11 cellular contexts compared by ENCODE assay signal in the genomic region with DNA sequence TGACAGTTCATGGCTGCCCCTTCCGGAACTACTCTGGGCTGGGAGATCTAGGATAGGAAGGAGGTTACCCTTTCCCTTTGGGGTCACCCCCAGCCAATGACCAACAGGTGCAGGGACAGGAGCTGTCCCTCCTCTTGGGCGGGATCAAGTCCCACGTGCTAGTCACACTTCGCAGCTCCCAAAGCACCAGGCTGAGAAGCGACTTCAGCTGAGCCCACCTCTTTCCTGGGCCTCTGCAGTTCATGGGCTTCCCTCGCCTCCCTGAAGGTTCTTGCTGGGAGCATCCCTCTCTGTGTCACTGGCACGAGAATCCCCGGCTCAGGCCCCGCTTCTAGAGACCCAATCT.
DNase-seq lines count a peak whose midpoint lies in the region; ATAC-seq and TF ChIP-seq lines count a peak whose summit lies in the region.
"Had no signal": no experiment of that assay in that cellular context is flagged by ENCODE, and none has a peak within 500 bp of the region (broad histone marks: within the 10 kb centered on the region; RNA-seq: fewer than 3 reads in every experiment).

No MANE protein-coding gene starts in this region.

- no peak for TF ChIP-seq POLR2A in heart left ventricle (IDR thresholded peaks at IDR 0.05)
- TF ChIP-seq POLR2A in upper lobe of left lung (IDR thresholded peaks at IDR 0.05), result no peak

- peak overlapping the region in 10 of 12 donors; percentile 31 to 70 (median 58) for H3K27ac ChIP-seq in heart left ventricle
- peak overlapping the region; percentile 89 for H3K27ac ChIP-seq in caudate nucleus (ENCODE audit: low read depth, low read length)
- peak overlapping the region; percentile 54 for H3K27ac ChIP-seq in psoas muscle
- peak overlapping the region in 3 of 4 donors; percentile 3 to 76 (median 64) for H3K27ac ChIP-seq in upper lobe of left lung

- ATAC-seq in heart left ventricle, result no peak
- no peak for ATAC-seq in Right ventricle myocardium superior (ENCODE audit: poor library complexity)
- no peak for ATAC-seq in psoas muscle
- ATAC-seq in upper lobe of left lung (ENCODE audit: low FRiP score in 2 of 2), result no peak
- ATAC-seq in HG03460 (IDR thresholded peaks at IDR 0.05; ENCODE audit: unreplicated experiment), result no peak
- no peak for ATAC-seq in GM21529 (IDR thresholded peaks at IDR 0.05; ENCODE audit: unreplicated experiment)
- no peak for ATAC-seq in HG03442 (IDR thresholded peaks at IDR 0.05; ENCODE audit: unreplicated experiment)
- ATAC-seq: GM23338; stimulated activated naive CD8-positive, alpha-beta T cell treated with anti-CD3 and anti-CD28 coated beads, Interleukin-15, amount 100 ng/mL, for 72 hours had no signal

- H3K4me3 ChIP-seq in heart left ventricle, result no peak overlapping the region
- no peak overlapping the region for H3K4me3 ChIP-seq in psoas muscle
- no peak overlapping the region for H3K4me3 ChIP-seq in upper lobe of left lung
- H3K4me3 ChIP-seq: GM23338 had no signal

- intact Hi-C loops in heart left ventricle (cut with DNase I) (loop anchor here in 6 of 10 donors (5.0 to 10.0 kb wide), 4 partner anchors 64 to 114 kb away; a partner anchor contains a TSS), Right ventricle myocardium superior (cut with DNase I) (no loop called here), psoas muscle (cut with DNase I) (loop anchor here in 1 of 2 donors (5.0 kb wide), 1 partner anchor 96 kb away; no protein-coding TSS in a partner anchor)

- H3K9me3 ChIP-seq in heart left ventricle (no peaks in the 10 kb centered on the region), psoas muscle (no peaks in the 10 kb centered on the region), upper lobe of left lung (no peaks in the 10 kb centered on the region)

- TF ChIP-seq CTCF in heart left ventricle (IDR thresholded peaks at IDR 0.05) (no peak), psoas muscle (IDR thresholded peaks at IDR 0.05) (no peak), upper lobe of left lung (IDR thresholded peaks at IDR 0.05) (no peak)

- H3K36me3 ChIP-seq in heart left ventricle (no peaks in the 10 kb centered on the region), psoas muscle (ENCODE audit: insufficient read depth in 1 of 2, low read depth in 1 of 2) (no peaks in the 10 kb centered on the region), upper lobe of left lung (peaks cover 0 to 5% (median 0%) of the 10 kb centered on the region in 4 donors)

- no peak for TF ChIP-seq EP300 in upper lobe of left lung (IDR thresholded peaks at IDR 0.05)

- WGBS in heart left ventricle, 4 donors, result 67 to 79% (median 76%) methylated on average over 6 to 9 of the region's 9 CpGs
- WGBS in psoas muscle, 3 donors, result 63 to 73% (median 67%) methylated on average over 9 of the region's 9 CpGs
- 91 to 93% methylated on average over 8 to 9 of the region's 9 CpGs for WGBS in upper lobe of left lung, 2 donors

- no peaks in the 10 kb centered on the region for H3K27me3 ChIP-seq in heart left ventricle
- no peaks in the 10 kb centered on the region for H3K27me3 ChIP-seq in psoas muscle (ENCODE audit: insufficient read depth in 3 of 3, low read length in 2 of 3)
- no peaks in the 10 kb centered on the region for H3K27me3 ChIP-seq in upper lobe of left lung

- DNase-seq in heart left ventricle (no peak), Right ventricle myocardium superior (no peak), caudate nucleus (lab: John Stamatoyannopoulos, UW) (no peak), psoas muscle (no peak), upper lobe of left lung (no peak)
- DNase-seq: NCI-H2081; stimulated activated naive CD8-positive, alpha-beta T cell treated with anti-CD3 and anti-CD28 coated beads, Interleukin-15, amount 100 ng/mL, for 72 hours had no signal

- H3K4me1 ChIP-seq in heart left ventricle, result peaks cover 7 to 97% (median 88%) of the 10 kb centered on the region in 12 donors
- H3K4me1 ChIP-seq in psoas muscle, result peaks cover 80% of the 10 kb centered on the region
- H3K4me1 ChIP-seq in upper lobe of left lung, result peaks cover 53 to 76% (median 59%) of the 10 kb centered on the region in 4 donors
